Comparison of ENCODE assay signal across 16 cellular contexts in genomic region chr20:37627767-37628130, GRCh38.
A peak's percentile ranks its signal among the peaks of the same experiment; 100 is the strongest.
DNase-seq lines count a peak whose midpoint lies in the region; ATAC-seq and TF ChIP-seq lines count a peak whose summit lies in the region.
"Had no signal": no experiment of that assay in that cellular context is flagged by ENCODE, and none has a peak within 500 bp of the region (broad histone marks: within the 10 kb centered on the region; RNA-seq: fewer than 3 reads in every experiment).

No MANE protein-coding gene starts in this region.

- no peaks in the 10 kb centered on the region for H3K9me3 ChIP-seq in PC-3 (ENCODE audit: low read length)
- H3K9me3 ChIP-seq in trophoblast cell (ENCODE audit: insufficient read depth, low read depth, low read length): no peaks in the 10 kb centered on the region
- no peaks in the 10 kb centered on the region for H3K9me3 ChIP-seq in stomach
- H3K9me3 ChIP-seq: Caco-2 had no signal

- H3F3A ChIP-seq in PC-3 (ENCODE audit: low read length, unreplicated experiment): no peaks in the 10 kb centered on the region

- TF ChIP-seq CTCF in LNCaP clone FGC (IDR thresholded peaks at IDR 0.05; ENCODE audit: control insufficient read depth, extremely low read depth, insufficient read depth): no peak
- no peak for TF ChIP-seq CTCF in PC-3 (conservative IDR thresholded peaks at IDR 0.05; ENCODE audit: low read depth, low read length)
- no peak for TF ChIP-seq CTCF in CD14-positive monocyte (IDR thresholded peaks at IDR 0.05)
- TF ChIP-seq CTCF in stomach (IDR thresholded peaks at IDR 0.05): no peak

- H3K14ac ChIP-seq in trophoblast cell (ENCODE audit: low read length): no peak overlapping the region

- H2BK5ac ChIP-seq in trophoblast cell (ENCODE audit: low read depth, low read length, poor library complexity): no peak overlapping the region

- peaks cover 26% of the 10 kb centered on the region for H3K27me3 ChIP-seq in PC-3 (ENCODE audit: low read length)
- no peaks in the 10 kb centered on the region for H3K27me3 ChIP-seq in trophoblast cell (ENCODE audit: insufficient read depth, low read length)
- H3K27me3 ChIP-seq in stomach: peaks cover 0 to 93% (median 13%) of the 10 kb centered on the region in 3 donors

- H3K18ac ChIP-seq in trophoblast cell (ENCODE audit: low read length): no peak overlapping the region

- no peak overlapping the region for H3K27ac Mint-ChIP-seq in CD14-positive monocyte
- H3K27ac Mint-ChIP-seq: CD4-positive, CD25-positive, alpha-beta regulatory T cell; CD8-positive, alpha-beta T cell had no signal

- no peak for TF ChIP-seq EP300 in stomach (IDR thresholded peaks at IDR 0.05)

- no peak for TF ChIP-seq POLR2A in stomach (IDR thresholded peaks at IDR 0.05)

- H3K4me1 Mint-ChIP-seq in CD14-positive monocyte: no peaks in the 10 kb centered on the region
- H3K4me1 Mint-ChIP-seq: CD4-positive, CD25-positive, alpha-beta regulatory T cell had no signal

- no peaks in the 10 kb centered on the region for H3K79me1 ChIP-seq in trophoblast cell (ENCODE audit: low read length)

- peaks cover 8 to 38% (median 25%) of the 10 kb centered on the region in 3 donors for H3K27me3 Mint-ChIP-seq in CD14-positive monocyte (ENCODE audit: low read depth in 3 of 3)

- no peak overlapping the region for H4K91ac ChIP-seq in trophoblast cell (ENCODE audit: low read depth, low read length)

- no peak overlapping the region for H4K8ac ChIP-seq in trophoblast cell (ENCODE audit: low read depth, low read length)

- H3K4me2 ChIP-seq in PC-3 (ENCODE audit: low read length): no peak overlapping the region
- H3K4me2 ChIP-seq in trophoblast cell (ENCODE audit: low read length): no peak overlapping the region

- H4K20me1 ChIP-seq in PC-3 (ENCODE audit: low read length): no peaks in the 10 kb centered on the region

- CTCF ChIA-PET in PC-3 (lab: Charles Lee): no interaction called here

- BruUV-seq in PC-3 (replicated peaks; lab: Mats Ljungman, UMichigan): no TSS peak

- H2AFZ ChIP-seq in PC-3 (ENCODE audit: low read length): no peak overlapping the region
- H2AFZ ChIP-seq in trophoblast cell (ENCODE audit: insufficient read depth, low read length, poor library complexity): no peak overlapping the region
- H2AFZ ChIP-seq: GM23248 had no signal

- no peaks in the 10 kb centered on the region for H3K9me3 Mint-ChIP-seq in CD14-positive monocyte
- H3K9me3 Mint-ChIP-seq: CD8-positive, alpha-beta T cell had no signal

- H3K9ac ChIP-seq in PC-3 (ENCODE audit: low read length): no peak overlapping the region
- H3K9ac ChIP-seq in trophoblast cell (ENCODE audit: low read length): no peak overlapping the region
- H3K9ac ChIP-seq: GM23248 had no signal

- intact Hi-C loops in PC-3 (cut with micrococcal nuclease): no loop called here
- intact Hi-C loops in CD14-positive monocyte (cut with micrococcal nuclease): no loop called here
- intact Hi-C loops in stomach (cut with DNase I; ENCODE audit: low total_unique reads): no loop called here

- no peaks in the 10 kb centered on the region for H3K9me2 ChIP-seq in PC-3 (replicated peaks; ENCODE audit: low read length)

- H3K4me1 ChIP-seq in PC-3 (ENCODE audit: insufficient read depth, low read length) (no peaks in the 10 kb centered on the region), trophoblast cell (ENCODE audit: control insufficient read depth in 1 of 2, insufficient read depth in 2 of 2, low read length in 2 of 2) (no peaks in the 10 kb centered on the region), stomach (no peaks in the 10 kb centered on the region)

- H3K36me3 Mint-ChIP-seq in CD14-positive monocyte: no peaks in the 10 kb centered on the region
- H3K36me3 Mint-ChIP-seq: CD4-positive, CD25-positive, alpha-beta regulatory T cell; CD8-positive, alpha-beta T cell had no signal

- no peak overlapping the region for H2BK12ac ChIP-seq in trophoblast cell (ENCODE audit: low read length)

- no peak overlapping the region for H4K12ac ChIP-seq in trophoblast cell (ENCODE audit: low read depth, low read length)

- ATAC-seq in PC-3 (no peak), HG02981 (IDR thresholded peaks at IDR 0.05; ENCODE audit: unreplicated experiment) (no peak)
- ATAC-seq: CD8-positive, alpha-beta T cell had no signal

- H2AK5ac ChIP-seq in trophoblast cell (ENCODE audit: low read length): no peak overlapping the region

- H3K36me3 ChIP-seq in PC-3 (ENCODE audit: low read depth, low read length) (no peaks in the 10 kb centered on the region), trophoblast cell (ENCODE audit: control insufficient read depth in 1 of 2, insufficient read depth in 2 of 2, low read length in 2 of 2) (no peaks in the 10 kb centered on the region), stomach (no peaks in the 10 kb centered on the region)

- H3K4me3 ChIP-seq in LNCaP clone FGC (ENCODE audit: low read depth, low read length): no peak overlapping the region
- H3K4me3 ChIP-seq in PC-3 (ENCODE audit: low read length): no peak overlapping the region
- H3K4me3 ChIP-seq in trophoblast cell (ENCODE audit: low read depth, low read length): no peak overlapping the region
- H3K4me3 ChIP-seq in stomach: no peak overlapping the region
- H3K4me3 ChIP-seq: GM23248 had no signal

- DNase-seq in NCI-H526 (lab: John Stamatoyannopoulos, UW) (peak; percentile 45 to 57), NCI-H526 treated with DMSO at 0.1 percent for 48 hours (lab: John Stamatoyannopoulos, UW) (no peak), LNCaP clone FGC (ENCODE audit: low read depth) (peak; percentile 13), PC-3 (peak; percentile 37), trophoblast cell (peak; percentile 4 to 73), CD14-positive monocyte (ENCODE audit: low spot score) (no peak), stomach (no peak)
- DNase-seq: C1 segment of cervical spinal cord; CD8-positive, alpha-beta T cell; DMS 273 treated with DMSO at 0.1 percent for 48 hours; GM23248; H7; HCEC 1CT had no signal

- no peak overlapping the region for H3K23ac ChIP-seq in trophoblast cell (ENCODE audit: low read length)

- POLR2A ChIA-PET in PC-3 (lab: Charles Lee; ENCODE audit: unreplicated experiment): no interaction called here

- no peak overlapping the region for H2BK120ac ChIP-seq in trophoblast cell (ENCODE audit: insufficient read depth, low read length, poor library complexity)

- no peak overlapping the region for H3K4me3 Mint-ChIP-seq in CD14-positive monocyte
- H3K4me3 Mint-ChIP-seq: CD4-positive, CD25-positive, alpha-beta regulatory T cell; CD8-positive, alpha-beta T cell had no signal

- H3K27ac ChIP-seq in PC-3 (ENCODE audit: low read length) (no peak overlapping the region), trophoblast cell (ENCODE audit: low read depth, low read length) (no peak overlapping the region), stomach (no peak overlapping the region)
- H3K27ac ChIP-seq: GM23248 had no signal

- H3K79me2 ChIP-seq in PC-3 (ENCODE audit: low read length) (no peaks in the 10 kb centered on the region), trophoblast cell (ENCODE audit: control insufficient read depth, insufficient read depth, low read length, poor library complexity) (no peaks in the 10 kb centered on the region)

- H3K4ac ChIP-seq in trophoblast cell (ENCODE audit: low read depth, low read length): no peak overlapping the region

Comparison
In these comparisons a context has a peak if more than half of its experiments do, and no peak if none do; other contexts are left out.
1. DNase-seq: peak in NCI-H526 (2 of 2), LNCaP clone FGC (single experiment), PC-3 (single experiment) and trophoblast cell (2 of 2); none in NCI-H526 treated with DMSO at 0.1 percent for 48 hours (single experiment), CD14-positive monocyte (single experiment) and stomach (single experiment).